In the genomic region with DNA sequence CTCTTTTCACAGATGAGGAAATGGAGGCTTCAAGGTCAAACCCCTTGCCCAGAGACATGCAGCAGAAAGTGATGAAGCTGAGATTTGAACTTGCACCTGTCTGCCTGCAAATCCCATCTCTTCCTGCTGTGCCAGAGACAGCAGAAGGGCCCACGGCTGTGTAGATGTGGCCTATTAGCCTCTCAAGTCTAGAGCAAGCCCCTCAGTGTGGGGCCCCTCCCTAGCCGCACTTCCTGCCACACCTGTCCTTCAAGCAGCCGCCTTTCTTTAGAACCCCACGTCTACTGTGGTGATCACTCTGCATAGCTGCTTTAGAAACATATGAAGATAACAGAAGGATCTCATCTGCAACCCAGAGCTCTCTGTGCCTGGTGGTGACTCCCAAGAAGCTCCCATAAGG, we compare ENCODE assay signal across 20 cellular contexts. TPM values are rescaled to one million over a fixed set of nuclear protein-coding genes. Genes with fewer than 3 reads are reported as not detected.
DNase-seq lines count a peak whose midpoint lies in the region; ATAC-seq lines count a peak whose summit lies in the region.
"Had no signal": no experiment of that assay in that cellular context is flagged by ENCODE, and none has a peak within 500 bp of the region (broad histone marks: within the 10 kb centered on the region; RNA-seq: fewer than 3 reads in every experiment).

No MANE protein-coding gene starts in this region.

- no peak for ATAC-seq in GM21786 (IDR thresholded peaks at IDR 0.05; ENCODE audit: unreplicated experiment)
- ATAC-seq in GM19463 (IDR thresholded peaks at IDR 0.05; ENCODE audit: unreplicated experiment): no peak
- ATAC-seq: stimulated activated naive B cell treated with anti-CD40 and anti-IgM and Interleukin-4, amounts not matched to agents 10 μg/mL and 1 μg/mL and 100 μg/mL, for 72 hours had no signal

- no peak overlapping the region for H3K27ac Mint-ChIP-seq in activated naive CD4-positive, alpha-beta T cell treated with anti-CD3 and anti-CD28 coated beads, Interleukin-2, amount 50 U/mL, for 24 hours
- H3K27ac Mint-ChIP-seq in activated naive CD8-positive, alpha-beta T cell treated with anti-CD3 and anti-CD28 coated beads for 36 hours: peak overlapping the region; percentile 58
- H3K27ac Mint-ChIP-seq: IgD-negative memory B cell had no signal

- H3K4me1 Mint-ChIP-seq in activated naive CD4-positive, alpha-beta T cell treated with anti-CD3 and anti-CD28 coated beads, Interleukin-2, amount 50 U/mL, for 24 hours: peaks cover 44% of the 10 kb centered on the region
- peaks cover 33% of the 10 kb centered on the region for H3K4me1 Mint-ChIP-seq in activated naive CD8-positive, alpha-beta T cell treated with anti-CD3 and anti-CD28 coated beads for 36 hours
- H3K4me1 Mint-ChIP-seq: stimulated activated naive B cell treated with anti-CD40 and anti-IgM and Interleukin-4, amounts not matched to agents 10 μg/mL and 1 μg/mL and 100 μg/mL, for 72 hours had no signal

- DNase-seq in activated naive CD4-positive, alpha-beta T cell treated with Interleukin-2 at 50 U/mL for 16 hours: no peak
- peak in 3 of 5 experiments; percentile 24 to 80 (median 35) for DNase-seq in T-helper 2 cell
- no peak for DNase-seq in activated naive CD8-positive, alpha-beta T cell treated with anti-CD3 and anti-CD28 coated beads for 36 hours
- DNase-seq in retina: peak; percentile 9
- DNase-seq: activated CD8-positive, alpha-beta memory T cell treated with anti-CD3 and anti-CD28 coated beads for 24 hours; DMS53; GF-D8; HCEC 1CT; hippocampal formation; NCI-H146; NCI-H2171 treated with DMSO at 0.1 percent for 48 hours; NCI-H526; stimulated activated CD4-positive, alpha-beta T cell treated with anti-CD3 and anti-CD28 coated beads, Interleukin-1b, Interleukin-23, amount 100 ng/mL, for 48 hours; stimulated activated naive B cell treated with anti-CD40 and anti-IgM and Interleukin-4, amounts not matched to agents 10 μg/mL and 1 μg/mL and 100 μg/mL, for 72 hours; tibial artery had no signal

- H3K27me3 Mint-ChIP-seq in activated naive CD4-positive, alpha-beta T cell treated with anti-CD3 and anti-CD28 coated beads, Interleukin-2, amount 50 U/mL, for 24 hours: no peaks in the 10 kb centered on the region
- H3K27me3 Mint-ChIP-seq in activated naive CD8-positive, alpha-beta T cell treated with anti-CD3 and anti-CD28 coated beads for 36 hours: no peaks in the 10 kb centered on the region

- H3K4me3 Mint-ChIP-seq in activated naive CD4-positive, alpha-beta T cell treated with anti-CD3 and anti-CD28 coated beads, Interleukin-2, amount 50 U/mL, for 24 hours: peak overlapping the region; percentile 5
- no peak overlapping the region for H3K4me3 Mint-ChIP-seq in activated naive CD8-positive, alpha-beta T cell treated with anti-CD3 and anti-CD28 coated beads for 36 hours
- H3K4me3 Mint-ChIP-seq: IgD-negative memory B cell; stimulated activated naive B cell treated with anti-CD40 and anti-IgM and Interleukin-4, amounts not matched to agents 10 μg/mL and 1 μg/mL and 100 μg/mL, for 72 hours had no signal

- H3K36me3 Mint-ChIP-seq in activated naive CD4-positive, alpha-beta T cell treated with anti-CD3 and anti-CD28 coated beads, Interleukin-2, amount 50 U/mL, for 24 hours: no peaks in the 10 kb centered on the region
- no peaks in the 10 kb centered on the region for H3K36me3 Mint-ChIP-seq in activated naive CD8-positive, alpha-beta T cell treated with anti-CD3 and anti-CD28 coated beads for 36 hours
- H3K36me3 Mint-ChIP-seq: activated naive CD4-positive, alpha-beta T cell treated with anti-CD3 and anti-CD28 coated beads, Interleukin-2, amount 50 U/mL, for 72 hours; IgD-negative memory B cell; stimulated activated naive B cell treated with anti-CD40 and anti-IgM and Interleukin-4, amounts not matched to agents 10 μg/mL and 1 μg/mL and 100 μg/mL, for 72 hours had no signal

- no peaks in the 10 kb centered on the region for H3K9me3 Mint-ChIP-seq in activated naive CD4-positive, alpha-beta T cell treated with anti-CD3 and anti-CD28 coated beads, Interleukin-2, amount 50 U/mL, for 24 hours
- no peaks in the 10 kb centered on the region for H3K9me3 Mint-ChIP-seq in activated naive CD8-positive, alpha-beta T cell treated with anti-CD3 and anti-CD28 coated beads for 36 hours
- H3K9me3 Mint-ChIP-seq: activated naive CD4-positive, alpha-beta T cell treated with anti-CD3 and anti-CD28 coated beads, Interleukin-2, amount 50 U/mL, for 72 hours; stimulated activated naive B cell treated with anti-CD40 and anti-IgM and Interleukin-4, amounts not matched to agents 10 μg/mL and 1 μg/mL and 100 μg/mL, for 72 hours had no signal

RNA-seq across cellular contexts. Expression of a gene that starts 41.2 kb away (rescaled TPM):
- 10 to 100 TPM; 18.3 to 21.2 TPM for total RNA-seq in activated naive CD8-positive, alpha-beta T cell treated with anti-CD3 and anti-CD28 coated beads for 36 hours

Comparison
In these comparisons a context has a peak if more than half of its experiments do, and no peak if none do; other contexts are left out.
1. DNase-seq: peak in T-helper 2 cell (3 of 5) and retina (single experiment); none in activated naive CD4-positive, alpha-beta T cell treated with Interleukin-2 at 50 U/mL for 16 hours (single experiment) and activated naive CD8-positive, alpha-beta T cell treated with anti-CD3 and anti-CD28 coated beads for 36 hours (single experiment).